ENCODE assay signal across 8 cellular contexts in the genomic region with DNA sequence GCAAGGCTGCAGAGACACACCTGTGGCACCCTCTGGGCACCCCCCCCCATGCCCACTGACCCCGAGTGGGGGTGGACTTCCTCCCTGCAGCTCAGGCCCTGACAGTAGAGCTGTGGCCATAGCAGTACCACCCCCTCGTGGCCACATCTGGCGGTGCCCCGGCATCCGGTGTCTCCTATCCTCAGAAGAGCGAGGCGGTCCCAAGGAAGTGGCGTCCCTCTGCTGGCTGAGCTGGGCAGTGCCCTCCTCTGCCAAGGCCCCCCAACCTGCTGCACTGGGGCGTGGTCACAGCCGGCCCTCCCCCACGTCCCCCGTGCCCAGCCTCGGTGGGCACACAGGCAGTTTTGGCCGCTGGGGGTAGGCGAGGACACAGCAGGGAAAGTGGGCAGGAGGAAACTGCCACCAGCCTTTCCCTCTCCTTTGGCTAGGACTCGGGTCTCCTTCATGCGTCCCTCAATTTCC. TPM values are rescaled to one million over a fixed set of nuclear protein-coding genes. Genes with fewer than 3 reads are reported as not detected.
A peak's percentile ranks its signal among the peaks of the same experiment; 100 is the strongest.
DNase-seq lines count a peak whose midpoint lies in the region; ATAC-seq and TF ChIP-seq lines count a peak whose summit lies in the region.

No MANE protein-coding gene starts in this region.

- no peak overlapping the region for H3K27ac Mint-ChIP-seq in activated CD4-positive, alpha-beta memory T cell treated with anti-CD3 and anti-CD28 coated beads, Interleukin-2, amount 10 ng/mL, durations not matched to agents 7 days and 5 days
- no peak overlapping the region for H3K27ac Mint-ChIP-seq in naive thymus-derived CD4-positive, alpha-beta T cell

- CTCF ChIA-PET in activated CD4-positive, alpha-beta memory T cell treated with anti-CD3 and anti-CD28 coated beads, Interleukin-2, amount 10 ng/mL, durations not matched to agents 7 days and 5 days (lab: Charles Lee), result interaction anchor here (0.7 to 1.8 kb wide), 7 partner anchors 8 to 52 kb away, joined by 3 to 6 read pairs (median 4); no protein-coding TSS in a partner anchor
- CTCF ChIA-PET in naive thymus-derived CD4-positive, alpha-beta T cell (lab: Charles Lee), result no interaction called here

- peak; percentile 47 for ATAC-seq in HG02759 (IDR thresholded peaks at IDR 0.05; ENCODE audit: unreplicated experiment)
- peak; percentile 93 for ATAC-seq in naive thymus-derived CD4-positive, alpha-beta T cell
- no peak for ATAC-seq in HG03521 (IDR thresholded peaks at IDR 0.05; ENCODE audit: unreplicated experiment)

- WGBS in esophagus muscularis mucosa, result 51% methylated on average over 13 of the region's 17 CpGs
- 32 to 33% methylated on average over 12 to 17 of the region's 17 CpGs for WGBS in tibial nerve, 2 donors

- H3K27ac ChIP-seq in esophagus muscularis mucosa (replicated peaks in 1 of 4), result no peak overlapping the region
- no peak overlapping the region for H3K27ac ChIP-seq in naive thymus-derived CD4-positive, alpha-beta T cell (ENCODE audit: low read depth, low read length)
- H3K27ac ChIP-seq in tibial nerve, result no peak overlapping the region

- intact Hi-C loops in esophagus muscularis mucosa (cut with DNase I), result no loop called here
- intact Hi-C loops in naive thymus-derived CD4-positive, alpha-beta T cell (cut with micrococcal nuclease), result no loop called here

- no peaks in the 10 kb centered on the region for H3K9me3 Mint-ChIP-seq in activated CD4-positive, alpha-beta memory T cell treated with anti-CD3 and anti-CD28 coated beads, Interleukin-2, amount 10 ng/mL, durations not matched to agents 7 days and 5 days
- H3K9me3 Mint-ChIP-seq in naive thymus-derived CD4-positive, alpha-beta T cell, result peaks cover 0 to 2% (median 0%) of the 10 kb centered on the region in 11 donors

- peaks cover 4% of the 10 kb centered on the region for H3K27me3 Mint-ChIP-seq in activated CD4-positive, alpha-beta memory T cell treated with anti-CD3 and anti-CD28 coated beads, Interleukin-2, amount 10 ng/mL, durations not matched to agents 7 days and 5 days
- peaks cover 0 to 6% (median 0%) of the 10 kb centered on the region in 5 donors for H3K27me3 Mint-ChIP-seq in naive thymus-derived CD4-positive, alpha-beta T cell

- POLR2A ChIA-PET in activated CD4-positive, alpha-beta memory T cell treated with anti-CD3 and anti-CD28 coated beads, Interleukin-2, amount 10 ng/mL, durations not matched to agents 7 days and 5 days (lab: Charles Lee), result no interaction called here
- POLR2A ChIA-PET in naive thymus-derived CD4-positive, alpha-beta T cell (lab: Charles Lee), result no interaction called here

- H3K36me3 ChIP-seq in esophagus muscularis mucosa (no peaks in the 10 kb centered on the region), tibial nerve (no peaks in the 10 kb centered on the region)
- no peaks in the 10 kb centered on the region for H3K36me3 ChIP-seq in naive thymus-derived CD4-positive, alpha-beta T cell (ENCODE audit: control insufficient read depth in 2 of 3, insufficient read depth in 3 of 3, low read length in 3 of 3)

- H3K4me1 ChIP-seq in esophagus muscularis mucosa (no peaks in the 10 kb centered on the region), tibial nerve (peaks cover 0 to 5% (median 0%) of the 10 kb centered on the region in 4 donors)
- no peaks in the 10 kb centered on the region for H3K4me1 ChIP-seq in naive thymus-derived CD4-positive, alpha-beta T cell (ENCODE audit: control insufficient read depth in 2 of 2, insufficient read depth in 2 of 2, low read length in 2 of 2)

- in situ Hi-C loops in G401 (cut with HindIII; ENCODE audit: low sequenced_read_pairs), result no loop called here

- TF ChIP-seq POLR2A in esophagus muscularis mucosa (IDR thresholded peaks at IDR 0.05; ENCODE audit: low read depth) (no peak), tibial nerve (IDR thresholded peaks at IDR 0.05) (no peak)

- H3K9me3 ChIP-seq in esophagus muscularis mucosa, result no peaks in the 10 kb centered on the region
- no peaks in the 10 kb centered on the region for H3K9me3 ChIP-seq in naive thymus-derived CD4-positive, alpha-beta T cell (ENCODE audit: control insufficient read depth in 2 of 3, low read length in 3 of 3)
- H3K9me3 ChIP-seq in tibial nerve, result no peaks in the 10 kb centered on the region

- H3K27me3 ChIP-seq in esophagus muscularis mucosa, result peaks cover 0 to 65% (median 0%) of the 10 kb centered on the region in 4 donors
- H3K27me3 ChIP-seq in naive thymus-derived CD4-positive, alpha-beta T cell (ENCODE audit: control insufficient read depth in 2 of 2, insufficient read depth in 2 of 2, low read length in 2 of 2), result no peaks in the 10 kb centered on the region
- peaks cover 0 to 10% of the 10 kb centered on the region in 2 donors for H3K27me3 ChIP-seq in tibial nerve

- H3K36me3 Mint-ChIP-seq in activated CD4-positive, alpha-beta memory T cell treated with anti-CD3 and anti-CD28 coated beads, Interleukin-2, amount 10 ng/mL, durations not matched to agents 7 days and 5 days (ENCODE audit: low read depth), result no peaks in the 10 kb centered on the region
- no peaks in the 10 kb centered on the region for H3K36me3 Mint-ChIP-seq in naive thymus-derived CD4-positive, alpha-beta T cell

- no peak overlapping the region for H3K4me3 ChIP-seq in esophagus muscularis mucosa
- H3K4me3 ChIP-seq in naive thymus-derived CD4-positive, alpha-beta T cell (ENCODE audit: low read length), result no peak overlapping the region
- H3K4me3 ChIP-seq in tibial nerve, result no peak overlapping the region

- DNase-seq in G401 (ENCODE audit: low spot score) (peak; percentile 40), NCI-H524 (lab: John Stamatoyannopoulos, UW) (peak; percentile 62 to 79), esophagus muscularis mucosa (ENCODE audit: extremely low spot score) (no peak), tibial nerve (ENCODE audit: low spot score in 2 of 2) (peak; percentile 29 to 55)
- peak; percentile 79 for DNase-seq in activated CD4-positive, alpha-beta memory T cell treated with anti-CD3 and anti-CD28 coated beads, Interleukin-2, amount 10 ng/mL, durations not matched to agents 7 days and 5 days
- DNase-seq in naive thymus-derived CD4-positive, alpha-beta T cell, result peak in 8 of 9 donors; percentile 10 to 52 (median 28)

- peak; percentile 14 to 45 (median 24) for TF ChIP-seq CTCF in esophagus muscularis mucosa (IDR thresholded peaks at IDR 0.05)
- TF ChIP-seq CTCF in tibial nerve (IDR thresholded peaks at IDR 0.05), result peak; percentile 30 to 75 (median 41)

- H3K4me1 Mint-ChIP-seq in activated CD4-positive, alpha-beta memory T cell treated with anti-CD3 and anti-CD28 coated beads, Interleukin-2, amount 10 ng/mL, durations not matched to agents 7 days and 5 days, result no peaks in the 10 kb centered on the region
- H3K4me1 Mint-ChIP-seq in naive thymus-derived CD4-positive, alpha-beta T cell, result peaks cover 0 to 4% (median 0%) of the 10 kb centered on the region in 7 donors

- no peak overlapping the region for H3K4me3 Mint-ChIP-seq in activated CD4-positive, alpha-beta memory T cell treated with anti-CD3 and anti-CD28 coated beads, Interleukin-2, amount 10 ng/mL, durations not matched to agents 7 days and 5 days
- no peak overlapping the region for H3K4me3 Mint-ChIP-seq in naive thymus-derived CD4-positive, alpha-beta T cell

- TF ChIP-seq EP300 in esophagus muscularis mucosa (IDR thresholded peaks at IDR 0.05) (no peak), tibial nerve (IDR thresholded peaks at IDR 0.05) (no peak)

RNA-seq across cellular contexts. Expression of a gene that starts 6.0 kb away (rescaled TPM):
- total RNA-seq in G401 (2014; rRNA removed; shearing (Covaris generic)), result not detected in 2 replicates
- not detected for total RNA-seq in activated CD4-positive, alpha-beta memory T cell treated with anti-CD3 and anti-CD28 coated beads, Interleukin-2, amount 10 ng/mL, durations not matched to agents 7 days and 5 days
- under 1 TPM in 3 of 4 donors, not detected in 1; 0.17 to 0.78 (median 0.34) TPM for total RNA-seq in esophagus muscularis mucosa
- 1 to 10 TPM in 1 of 5 experiments, under 1 TPM in 1, not detected in 3; 0.30 to 4.2 TPM for total RNA-seq in naive thymus-derived CD4-positive, alpha-beta T cell
- polyA plus RNA-seq in naive thymus-derived CD4-positive, alpha-beta T cell, result not detected
- total RNA-seq in tibial nerve, result under 1 TPM in 3 of 4 donors, not detected in 1; 0.21 to 0.60 (median 0.39) TPM

RNA-seq across cellular contexts. Expression of a gene that starts 42.7 kb away (rescaled TPM):
- not detected in 2 replicates for total RNA-seq in G401 (2014; rRNA removed; shearing (Covaris generic))
- total RNA-seq in activated CD4-positive, alpha-beta memory T cell treated with anti-CD3 and anti-CD28 coated beads, Interleukin-2, amount 10 ng/mL, durations not matched to agents 7 days and 5 days, result not detected
- total RNA-seq in esophagus muscularis mucosa, result not detected
- total RNA-seq in naive thymus-derived CD4-positive, alpha-beta T cell, result 1 to 10 TPM in 1 of 5 experiments, under 1 TPM in 3, not detected in 1; 0.61 to 1.5 (median 0.74) TPM
- not detected for polyA plus RNA-seq in naive thymus-derived CD4-positive, alpha-beta T cell
- 1 to 10 TPM in 1 of 4 donors, under 1 TPM in 1, not detected in 2; 0.21 to 1.5 TPM for total RNA-seq in tibial nerve
